In the genomic region with DNA sequence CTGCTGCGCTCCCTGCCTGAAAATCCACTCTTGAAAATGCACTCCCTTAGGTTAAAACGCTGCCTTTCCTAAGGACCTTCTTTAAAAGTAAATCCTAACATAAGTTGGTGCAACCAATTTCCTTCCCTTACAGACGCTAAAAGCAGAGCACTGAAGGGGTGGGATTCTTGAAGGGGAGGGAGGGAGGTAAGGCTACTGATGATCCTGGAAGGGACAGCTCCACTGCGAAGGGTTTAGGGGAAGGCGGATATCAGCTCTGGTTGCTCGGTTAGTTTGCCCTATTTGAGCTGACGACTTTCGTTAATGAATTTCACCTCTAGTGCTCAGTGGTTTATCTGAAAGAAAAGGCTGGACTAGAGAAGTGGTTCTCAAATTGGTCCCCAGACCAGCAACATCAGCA, we compare ENCODE assay signal across 10 cellular contexts. TPM values are rescaled to one million over a fixed set of nuclear protein-coding genes. Genes with fewer than 3 reads are reported as not detected.
A peak's percentile ranks its signal among the peaks of the same experiment; 100 is the strongest.
DNase-seq lines count a peak whose midpoint lies in the region; ATAC-seq and TF ChIP-seq lines count a peak whose summit lies in the region.
"Had no signal": no experiment of that assay in that cellular context is flagged by ENCODE, and none has a peak within 500 bp of the region (broad histone marks: within the 10 kb centered on the region; RNA-seq: fewer than 3 reads in every experiment).

No MANE protein-coding gene starts in this region.

- peak overlapping the region; percentile 65 to 84 (median 71) for H3K9ac ChIP-seq in skeletal muscle tissue (ENCODE audit: low read depth in 1 of 3, low read length in 3 of 3)

- H3K9me3 Mint-ChIP-seq in activated CD8-positive, alpha-beta T cell treated with anti-CD3 and anti-CD28 coated beads, Interleukin-2, amount 10 ng/mL, durations not matched to agents 7 days and 5 days (ENCODE audit: insufficient read depth), result no peaks in the 10 kb centered on the region

- no peaks in the 10 kb centered on the region for H3K9me2 ChIP-seq in hepatocyte (replicated peaks; ENCODE audit: insufficient read depth)

- no peaks in the 10 kb centered on the region for H4K20me1 ChIP-seq in hepatocyte (ENCODE audit: insufficient read depth, poor library complexity, severe bottlenecking)

- TF ChIP-seq CTCF in hepatocyte (IDR thresholded peaks at IDR 0.05; ENCODE audit: poor library complexity), result no peak

- CTCF ChIA-PET in activated CD8-positive, alpha-beta T cell treated with anti-CD3 and anti-CD28 coated beads, Interleukin-2, amount 10 ng/mL, durations not matched to agents 7 days and 5 days (lab: Charles Lee), result interaction anchor here (2.0 kb wide), 1 partner anchor 110 kb away, joined by 5 read pairs; no protein-coding TSS in a partner anchor

- H3K27ac ChIP-seq in hepatocyte, result peak overlapping the region; percentile 66
- H3K27ac ChIP-seq in skeletal muscle tissue (ENCODE audit: low read depth, low read length), result peak overlapping the region; percentile 54

- DNase-seq in H7 (peak; percentile 26), hepatocyte (ENCODE audit: low spot score) (no peak), GDM1 (lab: John Stamatoyannopoulos, UW) (no peak), DMS79 treated with DMSO at 0.1 percent for 48 hours (lab: John Stamatoyannopoulos, UW) (no peak)
- DNase-seq in activated CD8-positive, alpha-beta T cell treated with anti-CD3 and anti-CD28 coated beads, Interleukin-2, amount 10 ng/mL, durations not matched to agents 7 days and 5 days, result no peak
- DNase-seq in stimulated activated CD4-positive, alpha-beta T cell treated with anti-CD3 and anti-CD28 coated beads, Interleukin-1b, Interleukin-23, amount 100 ng/mL, for 48 hours, result no peak
- DNase-seq: HCEC 1CT had no signal

- peaks cover 26% of the 10 kb centered on the region for H3K4me1 Mint-ChIP-seq in activated CD8-positive, alpha-beta T cell treated with anti-CD3 and anti-CD28 coated beads, Interleukin-2, amount 10 ng/mL, durations not matched to agents 7 days and 5 days (ENCODE audit: low read depth)

- no peak overlapping the region for H3K27ac Mint-ChIP-seq in activated CD8-positive, alpha-beta T cell treated with anti-CD3 and anti-CD28 coated beads, Interleukin-2, amount 10 ng/mL, durations not matched to agents 7 days and 5 days

- POLR2A ChIA-PET in activated CD8-positive, alpha-beta T cell treated with anti-CD3 and anti-CD28 coated beads, Interleukin-2, amount 10 ng/mL, durations not matched to agents 7 days and 5 days (lab: Charles Lee), result interaction anchor here (0.6 to 1.1 kb wide), 2 partner anchors 109 to 190 kb away, joined by 3 read pairs; no protein-coding TSS in a partner anchor

- H3K4me1 ChIP-seq in hepatocyte (ENCODE audit: insufficient read depth) (no peaks in the 10 kb centered on the region), skeletal muscle tissue (ENCODE audit: control insufficient read depth in 3 of 3, insufficient read depth in 3 of 3, low read length in 3 of 3) (peaks cover 3 to 7% (median 5%) of the 10 kb centered on the region in 3 donors)

- peak overlapping the region; percentile 69 for H3K4me2 ChIP-seq in hepatocyte

- WGBS in hepatocyte (ENCODE audit: low lambda C conversion rate, missing lambda C conversion rate), result 68% methylated on average over 8 of the region's 8 CpGs

- peaks cover 7% of the 10 kb centered on the region for H3K36me3 Mint-ChIP-seq in activated CD8-positive, alpha-beta T cell treated with anti-CD3 and anti-CD28 coated beads, Interleukin-2, amount 10 ng/mL, durations not matched to agents 7 days and 5 days (ENCODE audit: low read depth)

- H3K27me3 ChIP-seq in H7 (ENCODE audit: control insufficient read depth, insufficient read depth, low read length), result no peaks in the 10 kb centered on the region
- H3K27me3 ChIP-seq in hepatocyte, result no peaks in the 10 kb centered on the region
- H3K27me3 ChIP-seq in skeletal muscle tissue (ENCODE audit: control insufficient read depth in 3 of 3, insufficient read depth in 3 of 3, low read length in 3 of 3), result peaks cover 0 to 4% (median 3%) of the 10 kb centered on the region in 3 donors

- H3K36me3 ChIP-seq in H7 (replicated peaks; ENCODE audit: control insufficient read depth, insufficient read depth, low read length) (no peaks in the 10 kb centered on the region), hepatocyte (replicated peaks; ENCODE audit: insufficient read depth, low read depth) (no peaks in the 10 kb centered on the region), skeletal muscle tissue (ENCODE audit: control insufficient read depth in 3 of 3, insufficient read depth in 3 of 3, low read length in 3 of 3) (no peaks in the 10 kb centered on the region)

- peak overlapping the region; percentile 43 for H2AFZ ChIP-seq in hepatocyte

- H3K79me2 ChIP-seq in hepatocyte, result no peaks in the 10 kb centered on the region

- peak overlapping the region; percentile 73 for H3K4me3 Mint-ChIP-seq in activated CD8-positive, alpha-beta T cell treated with anti-CD3 and anti-CD28 coated beads, Interleukin-2, amount 10 ng/mL, durations not matched to agents 7 days and 5 days

- peaks cover 43% of the 10 kb centered on the region for H3K27me3 Mint-ChIP-seq in activated CD8-positive, alpha-beta T cell treated with anti-CD3 and anti-CD28 coated beads, Interleukin-2, amount 10 ng/mL, durations not matched to agents 7 days and 5 days (ENCODE audit: low read depth)

- ATAC-seq in activated CD8-positive, alpha-beta T cell treated with anti-CD3 and anti-CD28 coated beads, Interleukin-2, amount 10 ng/mL, durations not matched to agents 7 days and 5 days, result no peak
- no peak for ATAC-seq in HG02678 (IDR thresholded peaks at IDR 0.05; ENCODE audit: unreplicated experiment)

- peak overlapping the region; percentile 58; the same call in 1 of the 2 replicates for H3K4me3 ChIP-seq in H7 (ENCODE audit: insufficient read depth, low read depth, low read length)
- peak overlapping the region; percentile 18 for H3K4me3 ChIP-seq in hepatocyte
- peak overlapping the region; percentile 79 to 88 (median 81) for H3K4me3 ChIP-seq in skeletal muscle tissue (ENCODE audit: low read length in 3 of 3)

- no peaks in the 10 kb centered on the region for H3K9me3 ChIP-seq in hepatocyte (ENCODE audit: low read depth)
- no peaks in the 10 kb centered on the region for H3K9me3 ChIP-seq in skeletal muscle tissue (ENCODE audit: control insufficient read depth in 3 of 3, low read length in 3 of 3)

RNA-seq across cellular contexts. Expression of a gene that starts 49.7 kb away (rescaled TPM):
- not detected in 2 replicates for total RNA-seq in H7 (2014; rRNA removed; shearing (Covaris generic))
- total RNA-seq in activated CD8-positive, alpha-beta T cell treated with anti-CD3 and anti-CD28 coated beads, Interleukin-2, amount 10 ng/mL, durations not matched to agents 7 days and 5 days, result not detected
- total RNA-seq in hepatocyte (0.24 and 0.30 TPM in 2 replicates), skeletal muscle tissue (not detected)
- polyA plus RNA-seq in hepatocyte, result 1.3 and 1.5 TPM in 2 replicates

RNA-seq across cellular contexts. Expression of a gene that starts 51.7 kb away (rescaled TPM):
- total RNA-seq in H7 (2014; rRNA removed; shearing (Covaris generic)), result not detected in 2 replicates
- total RNA-seq in activated CD8-positive, alpha-beta T cell treated with anti-CD3 and anti-CD28 coated beads, Interleukin-2, amount 10 ng/mL, durations not matched to agents 7 days and 5 days, result 1 to 10 TPM; 2.4 to 3.8 TPM
- 0.88 and 4.1 TPM in 2 replicates for total RNA-seq in hepatocyte
- 0.81 and 0.98 TPM in 2 replicates for polyA plus RNA-seq in hepatocyte
- 14.6 TPM for total RNA-seq in skeletal muscle tissue
- total RNA-seq: dermis microvascular lymphatic vessel endothelial cell had no signal

Comparison
In these comparisons a context has a peak if more than half of its experiments do, and no peak if none do; other contexts are left out.
1. H3K4me3 ChIP-seq: peak in every context shown above with its lines; median percentile 81 in skeletal muscle tissue; 58 in H7; 18 in hepatocyte.